Comparison of ENCODE assay signal across 1 cellular context in the genomic region with DNA sequence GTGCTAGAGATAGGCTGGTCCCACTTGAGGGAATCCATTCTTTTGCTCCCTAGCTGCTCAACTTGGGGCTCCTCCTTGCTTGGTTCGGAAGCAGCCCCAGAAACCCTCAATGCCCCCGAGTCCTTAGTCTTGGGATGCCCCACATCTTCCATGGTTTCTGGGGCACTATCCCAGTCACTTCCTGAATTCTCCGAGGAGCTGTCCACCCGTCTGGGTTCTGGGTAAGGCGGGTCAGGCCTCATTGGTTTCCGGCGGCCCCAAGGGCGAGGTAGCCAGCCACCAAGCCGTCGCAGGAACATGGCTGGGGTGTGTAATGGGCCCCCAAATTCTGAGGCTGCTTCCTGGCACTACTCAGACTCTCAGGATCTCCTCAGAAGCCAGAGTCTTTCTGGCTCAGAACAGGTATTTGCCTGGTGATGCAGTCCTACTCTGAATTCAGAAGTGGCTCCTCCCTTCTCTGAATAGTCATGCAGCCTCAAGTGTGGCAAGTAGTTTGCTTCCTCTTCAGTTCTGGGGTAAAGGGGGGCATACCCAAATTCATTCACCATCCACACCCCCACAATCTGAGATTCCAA.
TF ChIP-seq lines count a peak whose summit lies in the region.

No MANE protein-coding gene starts in this region.

TF ChIP-seq in K562, 482 proteins besides CTCF, POLR2A, EP300 and RAD21 (continued from another document):
- TF ChIP-seq, protein P1, sequence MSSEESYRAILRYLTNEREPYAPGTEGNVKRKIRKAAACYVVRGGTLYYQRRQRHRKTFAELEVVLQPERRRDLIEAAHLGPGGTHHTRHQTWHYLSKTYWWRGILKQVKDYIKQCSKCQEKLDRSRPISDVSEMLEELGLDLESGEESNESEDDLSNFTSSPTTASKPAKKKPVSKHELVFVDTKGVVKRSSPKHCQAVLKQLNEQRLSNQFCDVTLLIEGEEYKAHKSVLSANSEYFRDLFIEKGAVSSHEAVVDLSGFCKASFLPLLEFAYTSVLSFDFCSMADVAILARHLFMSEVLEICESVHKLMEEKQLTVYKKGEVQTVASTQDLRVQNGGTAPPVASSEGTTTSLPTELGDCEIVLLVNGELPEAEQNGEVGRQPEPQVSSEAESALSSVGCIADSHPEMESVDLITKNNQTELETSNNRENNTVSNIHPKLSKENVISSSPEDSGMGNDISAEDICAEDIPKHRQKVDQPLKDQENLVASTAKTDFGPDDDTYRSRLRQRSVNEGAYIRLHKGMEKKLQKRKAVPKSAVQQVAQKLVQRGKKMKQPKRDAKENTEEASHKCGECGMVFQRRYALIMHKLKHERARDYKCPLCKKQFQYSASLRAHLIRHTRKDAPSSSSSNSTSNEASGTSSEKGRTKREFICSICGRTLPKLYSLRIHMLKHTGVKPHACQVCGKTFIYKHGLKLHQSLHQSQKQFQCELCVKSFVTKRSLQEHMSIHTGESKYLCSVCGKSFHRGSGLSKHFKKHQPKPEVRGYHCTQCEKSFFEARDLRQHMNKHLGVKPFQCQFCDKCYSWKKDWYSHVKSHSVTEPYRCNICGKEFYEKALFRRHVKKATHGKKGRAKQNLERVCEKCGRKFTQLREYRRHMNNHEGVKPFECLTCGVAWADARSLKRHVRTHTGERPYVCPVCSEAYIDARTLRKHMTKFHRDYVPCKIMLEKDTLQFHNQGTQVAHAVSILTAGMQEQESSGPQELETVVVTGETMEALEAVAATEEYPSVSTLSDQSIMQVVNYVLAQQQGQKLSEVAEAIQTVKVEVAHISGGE (CRISPR knock-in tag; IDR thresholded peaks at IDR 0.05), result no peak
- TF ChIP-seq, protein P2, sequence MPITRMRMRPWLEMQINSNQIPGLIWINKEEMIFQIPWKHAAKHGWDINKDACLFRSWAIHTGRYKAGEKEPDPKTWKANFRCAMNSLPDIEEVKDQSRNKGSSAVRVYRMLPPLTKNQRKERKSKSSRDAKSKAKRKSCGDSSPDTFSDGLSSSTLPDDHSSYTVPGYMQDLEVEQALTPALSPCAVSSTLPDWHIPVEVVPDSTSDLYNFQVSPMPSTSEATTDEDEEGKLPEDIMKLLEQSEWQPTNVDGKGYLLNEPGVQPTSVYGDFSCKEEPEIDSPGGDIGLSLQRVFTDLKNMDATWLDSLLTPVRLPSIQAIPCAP (CRISPR knock-in tag; IDR thresholded peaks at IDR 0.05; ENCODE audit: borderline replicate concordance), result 0 out of 2 replicates have a peak, but pooled peaks have one; percentile 40
- TF ChIP-seq, protein P3, sequence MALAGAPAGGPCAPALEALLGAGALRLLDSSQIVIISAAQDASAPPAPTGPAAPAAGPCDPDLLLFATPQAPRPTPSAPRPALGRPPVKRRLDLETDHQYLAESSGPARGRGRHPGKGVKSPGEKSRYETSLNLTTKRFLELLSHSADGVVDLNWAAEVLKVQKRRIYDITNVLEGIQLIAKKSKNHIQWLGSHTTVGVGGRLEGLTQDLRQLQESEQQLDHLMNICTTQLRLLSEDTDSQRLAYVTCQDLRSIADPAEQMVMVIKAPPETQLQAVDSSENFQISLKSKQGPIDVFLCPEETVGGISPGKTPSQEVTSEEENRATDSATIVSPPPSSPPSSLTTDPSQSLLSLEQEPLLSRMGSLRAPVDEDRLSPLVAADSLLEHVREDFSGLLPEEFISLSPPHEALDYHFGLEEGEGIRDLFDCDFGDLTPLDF (CRISPR knock-in tag; IDR thresholded peaks at IDR 0.05), result peak; percentile 53; the same call in 1 of the 2 replicates
- no peak for TF ChIP-seq ELF1 (tag; IDR thresholded peaks at IDR 0.05)
- peak; percentile 31; the same call in 1 of the 2 replicates for TF ChIP-seq GABPB1 (CRISPR knock-in tag; IDR thresholded peaks at IDR 0.05)
